In genomic region chr5:139664273-139664693, GRCh38 we compare ENCODE assay signal across 8 cellular contexts. TPM values are rescaled to one million over a fixed set of nuclear protein-coding genes. Genes with fewer than 3 reads are reported as not detected.
A peak's percentile ranks its signal among the peaks of the same experiment; 100 is the strongest.
DNase-seq lines count a peak whose midpoint lies in the region; ATAC-seq and TF ChIP-seq lines count a peak whose summit lies in the region.

No MANE protein-coding gene starts in this region.

- no peaks in the 10 kb centered on the region for H3K27me3 Mint-ChIP-seq in naive thymus-derived CD8-positive, alpha-beta T cell

- intact Hi-C loops in psoas muscle (cut with DNase I) = no loop called here
- intact Hi-C loops in colonic mucosa (cut with DNase I) = no loop called here

- peak overlapping the region; percentile 15 for H3K4me2 ChIP-seq in SU-DHL-6 (ENCODE audit: low read depth, low read length, poor library complexity, severe bottlenecking)

- WGBS in psoas muscle, 3 donors = 39 to 61% (median 47%) methylated on average over 9 of the region's 9 CpGs

- H3K27ac Mint-ChIP-seq in naive thymus-derived CD8-positive, alpha-beta T cell = peak overlapping the region in 5 of 10 donors; percentile 31 to 71 (median 58)

- H3K4me3 ChIP-seq in SU-DHL-6 (ENCODE audit: insufficient read depth, low read length, poor library complexity, severe bottlenecking) (no peak overlapping the region), psoas muscle (no peak overlapping the region), colonic mucosa (no peak overlapping the region)

- no peaks in the 10 kb centered on the region for H4K20me1 ChIP-seq in SU-DHL-6 (ENCODE audit: low read depth, low read length)

- H3K9ac ChIP-seq in SU-DHL-6 (ENCODE audit: low read length) (peak overlapping the region; percentile 4; the same call in 1 of the 2 replicates), colonic mucosa (ENCODE audit: low read depth in 2 of 2, low read length in 2 of 2) (no peak overlapping the region)

- no peak for TF ChIP-seq CTCF in SU-DHL-6 (IDR thresholded peaks at IDR 0.05; ENCODE audit: insufficient read depth, low read length, poor library complexity, severe bottlenecking)
- no peak for TF ChIP-seq CTCF in psoas muscle (IDR thresholded peaks at IDR 0.05)
- no peak for TF ChIP-seq CTCF in colonic mucosa (IDR thresholded peaks at IDR 0.05)

- ATAC-seq in GM18867 (IDR thresholded peaks at IDR 0.05; ENCODE audit: unreplicated experiment) (peak; percentile 61), HG02884 (IDR thresholded peaks at IDR 0.05; ENCODE audit: unreplicated experiment) (peak; percentile 36), psoas muscle (no peak)
- no peak for ATAC-seq in naive thymus-derived CD8-positive, alpha-beta T cell

- peak overlapping the region; percentile 99 for H3K27ac ChIP-seq in SU-DHL-6 (ENCODE audit: low read depth, low read length)
- H3K27ac ChIP-seq in psoas muscle = peak overlapping the region; percentile 98
- H3K27ac ChIP-seq in colonic mucosa = no peak overlapping the region

- peak overlapping the region in 1 of 10 donors; percentile 19 for H3K4me3 Mint-ChIP-seq in naive thymus-derived CD8-positive, alpha-beta T cell

- H3F3A ChIP-seq in SU-DHL-6 (ENCODE audit: insufficient read depth) = peaks cover 36% of the 10 kb centered on the region

- no peaks in the 10 kb centered on the region for H3K36me3 Mint-ChIP-seq in naive thymus-derived CD8-positive, alpha-beta T cell

- peaks cover 7 to 83% (median 34%) of the 10 kb centered on the region in 4 donors for H3K4me1 Mint-ChIP-seq in naive thymus-derived CD8-positive, alpha-beta T cell

- H3K27me3 ChIP-seq in SU-DHL-6 (ENCODE audit: low read length) (no peaks in the 10 kb centered on the region), psoas muscle (ENCODE audit: insufficient read depth in 3 of 3, low read length in 2 of 3) (no peaks in the 10 kb centered on the region), colonic mucosa (no peaks in the 10 kb centered on the region)

- peaks cover 97% of the 10 kb centered on the region for H3K4me1 ChIP-seq in psoas muscle
- H3K4me1 ChIP-seq in colonic mucosa = peaks cover 17% of the 10 kb centered on the region

- H3K9me3 ChIP-seq in SU-DHL-6 (ENCODE audit: insufficient read depth, low read length) = no peaks in the 10 kb centered on the region
- H3K9me3 ChIP-seq in psoas muscle = no peaks in the 10 kb centered on the region
- no peaks in the 10 kb centered on the region for H3K9me3 ChIP-seq in colonic mucosa

- DNase-seq in psoas muscle = peak in 1 of 2 donors; percentile 62
- DNase-seq in colonic mucosa = no peak
- DNase-seq in activated naive CD4-positive, alpha-beta T cell treated with Interleukin-2 at 50 U/mL for 16 hours = no peak
- DNase-seq in naive thymus-derived CD8-positive, alpha-beta T cell = no peak
- no peak for DNase-seq in DMS 273 (lab: John Stamatoyannopoulos, UW; ENCODE audit: unreplicated experiment)

- peaks cover 98% of the 10 kb centered on the region for H3K79me2 ChIP-seq in SU-DHL-6 (ENCODE audit: insufficient read depth, low read length)

- POLR2A ChIA-PET in naive thymus-derived CD8-positive, alpha-beta T cell (lab: Charles Lee) = interaction anchor here (0.8 to 1.4 kb wide), 2 partner anchors 12 to 27 kb away, joined by 3 to 4 read pairs; no protein-coding TSS in a partner anchor

- H3K36me3 ChIP-seq in SU-DHL-6 (ENCODE audit: low read length) (no peaks in the 10 kb centered on the region), psoas muscle (ENCODE audit: insufficient read depth in 1 of 2, low read depth in 1 of 2) (no peaks in the 10 kb centered on the region), colonic mucosa (no peaks in the 10 kb centered on the region)

- no peaks in the 10 kb centered on the region for H3K9me2 ChIP-seq in SU-DHL-6 (replicated peaks; ENCODE audit: insufficient read depth, low read length)

- no peak overlapping the region for H2AFZ ChIP-seq in SU-DHL-6 (ENCODE audit: low read depth, low read length, severe bottlenecking)

- no peaks in the 10 kb centered on the region for H3K9me3 Mint-ChIP-seq in naive thymus-derived CD8-positive, alpha-beta T cell

RNA-seq across cellular contexts. Expression of gene CXXC5, which starts 16.1 kb away (rescaled TPM):
- total RNA-seq in psoas muscle (10 to 100 TPM; 31.9 to 88.3 (median 48.5) TPM), colonic mucosa (10 to 100 TPM; 32.3 to 40.4 TPM)
- 10 to 100 TPM; 24.5 to 48.5 (median 27.0) TPM for polyA plus RNA-seq in psoas muscle
- total RNA-seq in naive thymus-derived CD8-positive, alpha-beta T cell = 1 to 10 TPM; 6.8 to 8.3 TPM
- polyA plus RNA-seq in naive thymus-derived CD8-positive, alpha-beta T cell = 10 to 100 TPM in 1 of 3 donors, 1 to 10 TPM in 2; 2.6 to 24.6 (median 3.7) TPM

Comparison
In these comparisons a context has a peak if more than half of its experiments do, and no peak if none do; other contexts are left out.
1. ATAC-seq: peak in GM18867 (single experiment) and HG02884 (single experiment); none in psoas muscle (0 of 4) and naive thymus-derived CD8-positive, alpha-beta T cell (0 of 2).